1 cellular context compared by ENCODE assay signal in the genomic region with DNA sequence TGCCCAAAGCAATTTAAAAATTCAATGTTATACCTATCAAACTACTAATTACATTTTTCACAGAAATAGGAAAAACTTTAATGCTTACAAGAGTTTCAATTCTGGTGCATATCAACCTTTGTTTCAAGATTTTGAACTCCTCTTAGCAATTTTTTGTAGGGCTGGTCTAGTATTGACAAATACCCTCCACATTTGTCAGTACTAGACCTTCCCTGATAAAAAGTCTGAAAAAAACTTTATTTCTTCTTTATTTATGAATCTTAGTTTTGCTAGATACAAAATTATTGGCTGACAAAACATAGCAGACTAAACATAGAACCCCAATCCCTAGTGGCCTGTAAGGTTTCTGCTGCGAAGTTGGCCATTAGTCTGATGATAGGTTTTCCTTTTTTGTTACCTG.
TF ChIP-seq lines count a peak whose summit lies in the region.

No MANE protein-coding gene starts in this region.

TF ChIP-seq in SK-N-SH, 30 proteins besides CTCF, POLR2A, EP300 and RAD21 (continued from another document):
- TF ChIP-seq, protein P1, sequence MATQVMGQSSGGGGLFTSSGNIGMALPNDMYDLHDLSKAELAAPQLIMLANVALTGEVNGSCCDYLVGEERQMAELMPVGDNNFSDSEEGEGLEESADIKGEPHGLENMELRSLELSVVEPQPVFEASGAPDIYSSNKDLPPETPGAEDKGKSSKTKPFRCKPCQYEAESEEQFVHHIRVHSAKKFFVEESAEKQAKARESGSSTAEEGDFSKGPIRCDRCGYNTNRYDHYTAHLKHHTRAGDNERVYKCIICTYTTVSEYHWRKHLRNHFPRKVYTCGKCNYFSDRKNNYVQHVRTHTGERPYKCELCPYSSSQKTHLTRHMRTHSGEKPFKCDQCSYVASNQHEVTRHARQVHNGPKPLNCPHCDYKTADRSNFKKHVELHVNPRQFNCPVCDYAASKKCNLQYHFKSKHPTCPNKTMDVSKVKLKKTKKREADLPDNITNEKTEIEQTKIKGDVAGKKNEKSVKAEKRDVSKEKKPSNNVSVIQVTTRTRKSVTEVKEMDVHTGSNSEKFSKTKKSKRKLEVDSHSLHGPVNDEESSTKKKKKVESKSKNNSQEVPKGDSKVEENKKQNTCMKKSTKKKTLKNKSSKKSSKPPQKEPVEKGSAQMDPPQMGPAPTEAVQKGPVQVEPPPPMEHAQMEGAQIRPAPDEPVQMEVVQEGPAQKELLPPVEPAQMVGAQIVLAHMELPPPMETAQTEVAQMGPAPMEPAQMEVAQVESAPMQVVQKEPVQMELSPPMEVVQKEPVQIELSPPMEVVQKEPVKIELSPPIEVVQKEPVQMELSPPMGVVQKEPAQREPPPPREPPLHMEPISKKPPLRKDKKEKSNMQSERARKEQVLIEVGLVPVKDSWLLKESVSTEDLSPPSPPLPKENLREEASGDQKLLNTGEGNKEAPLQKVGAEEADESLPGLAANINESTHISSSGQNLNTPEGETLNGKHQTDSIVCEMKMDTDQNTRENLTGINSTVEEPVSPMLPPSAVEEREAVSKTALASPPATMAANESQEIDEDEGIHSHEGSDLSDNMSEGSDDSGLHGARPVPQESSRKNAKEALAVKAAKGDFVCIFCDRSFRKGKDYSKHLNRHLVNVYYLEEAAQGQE (IDR thresholded peaks at IDR 0.05; ENCODE audit: low read depth, low read length): no peak
- TF ChIP-seq NFIC (IDR thresholded peaks at IDR 0.05; ENCODE audit: borderline replicate concordance) (no peak), RCOR1 (IDR thresholded peaks at IDR 0.05; ENCODE audit: low read length) (no peak)
